Comparison of ENCODE assay signal across 17 cellular contexts in genomic region chr3:127808197-127808596, GRCh38. TPM values are rescaled to one million over a fixed set of nuclear protein-coding genes. Genes with fewer than 3 reads are reported as not detected.
DNase-seq lines count a peak whose midpoint lies in the region; ATAC-seq and TF ChIP-seq lines count a peak whose summit lies in the region.
"Had no signal": no experiment of that assay in that cellular context is flagged by ENCODE, and none has a peak within 500 bp of the region (broad histone marks: within the 10 kb centered on the region; RNA-seq: fewer than 3 reads in every experiment).

No MANE protein-coding gene starts in this region.

- no peak overlapping the region for H3K4me3 Mint-ChIP-seq in natural killer cell treated with Interleukin-12 subunit alpha and Interleukin-12 subunit beta and Interleukin-15 and Interleukin-18, amount 100 ng/mL, for 72 hours
- H3K4me3 Mint-ChIP-seq in natural killer cell: no peak overlapping the region
- H3K4me3 Mint-ChIP-seq: activated CD4-positive, alpha-beta memory T cell treated with anti-CD3 and anti-CD28 coated beads, Interleukin-2, amount 10 ng/mL, durations not matched to agents 7 days and 5 days; CD4-positive, alpha-beta T cell; effector memory CD8-positive, alpha-beta T cell had no signal

- H3K27ac Mint-ChIP-seq in natural killer cell treated with Interleukin-12 subunit alpha and Interleukin-12 subunit beta and Interleukin-15 and Interleukin-18, amount 100 ng/mL, for 72 hours: peak overlapping the region in 1 of 2 donors; percentile 85
- H3K27ac Mint-ChIP-seq in natural killer cell: no peak overlapping the region
- H3K27ac Mint-ChIP-seq: activated CD4-positive, alpha-beta memory T cell treated with anti-CD3 and anti-CD28 coated beads, Interleukin-2, amount 10 ng/mL, durations not matched to agents 7 days and 5 days; activated T-helper 2 cell treated with anti-CD3 and anti-CD28 coated beads, Interferon-gamma antibody, Interleukin-2, Interleukin-4, amounts not matched to agents 10 μg/mL and 5 μg/mL and 100 μg/mL, durations not matched to agents 14 hours and 24 hours and 36 hours; CD4-positive, alpha-beta T cell; effector memory CD8-positive, alpha-beta T cell had no signal

- H3K27me3 Mint-ChIP-seq in natural killer cell treated with Interleukin-12 subunit alpha and Interleukin-12 subunit beta and Interleukin-15 and Interleukin-18, amount 100 ng/mL, for 72 hours: no peaks in the 10 kb centered on the region
- no peaks in the 10 kb centered on the region for H3K27me3 Mint-ChIP-seq in natural killer cell (ENCODE audit: low read depth in 2 of 2)

- no peak for DNase-seq in natural killer cell treated with Interleukin-12 subunit alpha and Interleukin-12 subunit beta and Interleukin-15 and Interleukin-18, amount 100 ng/mL, for 72 hours (ENCODE audit: low spot score)
- DNase-seq in natural killer cell (no peak), cortex of kidney (lab: John Stamatoyannopoulos, UW) (no peak)
- no peak for DNase-seq in stimulated activated CD4-positive, alpha-beta T cell treated with anti-CD3 and anti-CD28 coated beads, Interleukin-4, amount 100 ng/mL, for 24 hours
- no peak for DNase-seq in stimulated activated naive CD4-positive, alpha-beta T cell (lab: John Stamatoyannopoulos, UW)
- DNase-seq: activated CD4-positive, alpha-beta memory T cell treated with anti-CD3 and anti-CD28 coated beads, Interleukin-2, amount 10 ng/mL, durations not matched to agents 7 days and 5 days; amygdala; CD4-positive, alpha-beta T cell; central memory CD4-positive, alpha-beta T cell; effector memory CD8-positive, alpha-beta T cell; heart right ventricle; NCI-H1105 treated with DMSO at 0.1 percent for 48 hours; stomach had no signal

- H3K9me3 Mint-ChIP-seq in natural killer cell treated with Interleukin-12 subunit alpha and Interleukin-12 subunit beta and Interleukin-15 and Interleukin-18, amount 100 ng/mL, for 72 hours: no peaks in the 10 kb centered on the region
- no peaks in the 10 kb centered on the region for H3K9me3 Mint-ChIP-seq in natural killer cell
- H3K9me3 Mint-ChIP-seq: CD4-positive, alpha-beta T cell; effector memory CD8-positive, alpha-beta T cell had no signal

- ATAC-seq in natural killer cell treated with Interleukin-12 subunit alpha and Interleukin-12 subunit beta and Interleukin-15 and Interleukin-18, amount 100 ng/mL, for 72 hours: peak; percentile 51 to 88
- no peak for ATAC-seq in natural killer cell
- ATAC-seq in GM21528 (IDR thresholded peaks at IDR 0.05; ENCODE audit: low FRiP score, unreplicated experiment): peak; percentile 47
- ATAC-seq in HG03045 (IDR thresholded peaks at IDR 0.05; ENCODE audit: unreplicated experiment): peak; percentile 61
- no peak for ATAC-seq in HG03196 (IDR thresholded peaks at IDR 0.05; ENCODE audit: unreplicated experiment)
- ATAC-seq: effector memory CD8-positive, alpha-beta T cell; heart right ventricle had no signal

- no peaks in the 10 kb centered on the region for H3K36me3 Mint-ChIP-seq in natural killer cell treated with Interleukin-12 subunit alpha and Interleukin-12 subunit beta and Interleukin-15 and Interleukin-18, amount 100 ng/mL, for 72 hours
- H3K36me3 Mint-ChIP-seq in natural killer cell: no peaks in the 10 kb centered on the region

- H3K4me1 Mint-ChIP-seq in natural killer cell treated with Interleukin-12 subunit alpha and Interleukin-12 subunit beta and Interleukin-15 and Interleukin-18, amount 100 ng/mL, for 72 hours (ENCODE audit: low read depth in 2 of 2): peaks cover 0 to 24% of the 10 kb centered on the region in 2 donors
- H3K4me1 Mint-ChIP-seq in natural killer cell: no peaks in the 10 kb centered on the region
- H3K4me1 Mint-ChIP-seq: activated CD4-positive, alpha-beta memory T cell treated with anti-CD3 and anti-CD28 coated beads, Interleukin-2, amount 10 ng/mL, durations not matched to agents 7 days and 5 days had no signal

- intact Hi-C loops in natural killer cell (cut with micrococcal nuclease): no loop called here

- TF ChIP-seq CTCF in natural killer cell (IDR thresholded peaks at IDR 0.05): no peak

RNA-seq across cellular contexts. Expression of gene MGLL, which starts 14.1 kb away (rescaled TPM):
- 1 to 10 TPM; 2.1 to 3.2 TPM for total RNA-seq in natural killer cell treated with Interleukin-12 subunit alpha and Interleukin-12 subunit beta and Interleukin-15 and Interleukin-18, amount 100 ng/mL, for 72 hours
- total RNA-seq in natural killer cell: 1 to 10 TPM; 2.7 to 4.6 (median 3.0) TPM

Comparison
In these comparisons a context has a peak if more than half of its experiments do, and no peak if none do; other contexts are left out.
1. ATAC-seq: peak in natural killer cell treated with Interleukin-12 subunit alpha and Interleukin-12 subunit beta and Interleukin-15 and Interleukin-18, amount 100 ng/mL, for 72 hours (2 of 2), GM21528 (single experiment) and HG03045 (single experiment); none in natural killer cell (0 of 3) and HG03196 (single experiment).